In genomic region chr7:141702892-141703291, GRCh38 we compare ENCODE assay signal across 1 cellular context.
TF ChIP-seq lines count a peak whose summit lies in the region.

No MANE protein-coding gene starts in this region.

TF ChIP-seq in HCT116, 20 proteins besides CTCF, POLR2A, EP300 and RAD21 (continued from another document):
- no peak for TF ChIP-seq REST (IDR thresholded peaks at IDR 0.05; ENCODE audit: low read depth)
- no peak for TF ChIP-seq MAX (IDR thresholded peaks at IDR 0.05)
